1 cellular context compared by ENCODE assay signal in genomic region chr2:60516826-60517225, GRCh38.
TF ChIP-seq lines count a peak whose summit lies in the region.

No MANE protein-coding gene starts in this region.

TF ChIP-seq in WTC11, 78 proteins besides CTCF, POLR2A, EP300 and RAD21 (continued from another document):
- TF ChIP-seq E2F4 (CRISPR knock-in tag; IDR thresholded peaks at IDR 0.05; ENCODE audit: borderline replicate concordance, low read depth), result no peak
- no peak for TF ChIP-seq SOX15 (CRISPR knock-in tag; IDR thresholded peaks at IDR 0.05)
- no peak for TF ChIP-seq MLX (CRISPR knock-in tag; IDR thresholded peaks at IDR 0.05)
- TF ChIP-seq CBFB (CRISPR knock-in tag; IDR thresholded peaks at IDR 0.05; ENCODE audit: low read depth), result no peak
- TF ChIP-seq KAT7 (CRISPR knock-in tag; IDR thresholded peaks at IDR 0.05; ENCODE audit: borderline replicate concordance), result no peak
- no peak for TF ChIP-seq GTF2I (CRISPR knock-in tag; conservative IDR thresholded peaks at IDR 0.05)
- TF ChIP-seq FOXJ3 (CRISPR knock-in tag; IDR thresholded peaks at IDR 0.05; ENCODE audit: borderline replicate concordance), result no peak
- no peak for TF ChIP-seq NR3C1 (CRISPR knock-in tag; conservative IDR thresholded peaks at IDR 0.05; ENCODE audit: low read depth)
- no peak for TF ChIP-seq SMAD3 (CRISPR knock-in tag; IDR thresholded peaks at IDR 0.05; ENCODE audit: borderline replicate concordance)
- no peak for TF ChIP-seq USF1 (CRISPR knock-in tag; IDR thresholded peaks at IDR 0.05)
- no peak for TF ChIP-seq NFE2L1 (CRISPR knock-in tag; IDR thresholded peaks at IDR 0.05)
- TF ChIP-seq SMAD4 (CRISPR knock-in tag; IDR thresholded peaks at IDR 0.05), result no peak
